Comparison of ENCODE assay signal across 8 cellular contexts in the genomic region with DNA sequence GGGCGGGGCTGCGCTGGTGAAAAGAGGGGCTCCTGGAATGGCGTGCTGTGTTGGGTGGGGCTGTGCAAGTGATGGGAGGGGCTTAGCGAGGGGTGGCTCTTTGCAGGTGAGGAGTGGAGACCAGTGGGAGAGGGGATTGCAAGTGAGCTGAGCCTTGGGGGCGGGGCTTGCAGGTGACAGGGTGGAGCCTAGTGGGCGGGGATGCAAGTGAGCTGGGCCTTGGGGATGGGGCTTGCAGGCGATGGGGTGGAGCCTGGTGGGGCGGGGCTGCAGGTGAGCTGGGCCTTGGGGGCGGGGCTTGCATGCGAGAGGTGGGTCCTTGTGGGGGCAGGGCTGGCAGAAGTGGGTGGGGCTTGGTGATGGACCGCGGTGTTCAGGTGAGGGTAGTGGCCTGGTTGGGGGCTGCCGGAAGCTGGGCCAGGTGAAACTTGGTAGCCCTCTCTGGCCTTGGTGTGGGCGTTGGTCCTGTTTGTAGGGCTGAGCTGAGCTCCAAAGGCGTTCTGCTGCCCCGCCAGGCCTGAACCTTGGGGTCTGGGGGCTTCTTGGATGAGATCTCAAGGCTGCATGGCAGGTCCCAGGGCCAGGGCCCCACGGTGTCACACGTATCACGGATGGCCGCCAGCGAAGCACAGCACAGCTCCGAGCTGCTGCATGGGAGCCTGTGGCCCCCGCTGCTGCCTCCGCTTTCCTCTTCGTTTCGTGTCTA. TPM values are rescaled to one million over a fixed set of nuclear protein-coding genes. Genes with fewer than 3 reads are reported as not detected.
DNase-seq lines count a peak whose midpoint lies in the region; ATAC-seq, FAIRE-seq and TF ChIP-seq lines count a peak whose summit lies in the region.

No MANE protein-coding gene starts in this region.

- ATAC-seq in HG02588 (IDR thresholded peaks at IDR 0.05; ENCODE audit: unreplicated experiment) (peak; percentile 29), right lobe of liver (peak; percentile 20 to 57 (median 37))

- H3K4me3 ChIP-seq in right lobe of liver (peak overlapping the region in 2 of 3 donors; percentile 8 to 39), transverse colon (peak overlapping the region in 3 of 4 donors; percentile 22 to 71 (median 49))

- H3K9me3 Mint-ChIP-seq in MCF 10A (ENCODE audit: unreplicated experiment), result peaks cover 6% of the 10 kb centered on the region

- peak; percentile 51 to 80 (median 76) for DNase-seq in activated naive CD4-positive, alpha-beta T cell (lab: John Stamatoyannopoulos, UW)
- DNase-seq in activated naive CD4-positive, alpha-beta T cell treated with anti-CD3 and anti-CD28 coated beads, Interleukin-2, amount 50 U/mL, for 16 hours, result no peak
- DNase-seq in NCI-H187 (lab: John Stamatoyannopoulos, UW), result peak; percentile 97 to 98
- DNase-seq in MCF 10A (ENCODE audit: unreplicated experiment), result no peak
- peak; percentile 83 to 87 (median 84) for DNase-seq in right lobe of liver
- peak; percentile 94 for DNase-seq in transverse colon
- DNase-seq in HTR-8/SVneo (ENCODE audit: insufficient read length, low spot score), result no peak

- H3K27me3 ChIP-seq in right lobe of liver, result no peaks in the 10 kb centered on the region
- no peaks in the 10 kb centered on the region for H3K27me3 ChIP-seq in transverse colon

- TF ChIP-seq CTCF in MCF 10A (IDR thresholded peaks at IDR 0.05; ENCODE audit: unreplicated experiment), result no peak
- TF ChIP-seq CTCF in right lobe of liver (IDR thresholded peaks at IDR 0.05), result no peak
- no peak for TF ChIP-seq CTCF in transverse colon (IDR thresholded peaks at IDR 0.05)

- CTCF ChIA-PET in MCF 10A (lab: Yijun Ruan, JAX), result interaction anchor here (0.8 to 1.5 kb wide), 3 partner anchors 8 to 23 kb away, joined by 3 read pairs; no protein-coding TSS in a partner anchor

- POLR2A ChIA-PET in MCF 10A (lab: Yijun Ruan, JAX), result interaction anchor here (0.6 to 2.6 kb wide), 13 partner anchors 9 to 591 kb away, joined by 3 to 17 read pairs (median 5); a partner anchor contains a TSS

- TF ChIP-seq POLR2A in right lobe of liver (IDR thresholded peaks at IDR 0.05) (no peak), transverse colon (IDR thresholded peaks at IDR 0.05) (no peak)

- H3K4me1 Mint-ChIP-seq in MCF 10A (ENCODE audit: insufficient read depth, unreplicated experiment), result peaks cover 17% of the 10 kb centered on the region

- in situ Hi-C loops in transverse colon (cut with MboI; ENCODE audit: low pct_ligation_motif_present in 1 of 4, low pct_unique_long_range_greater_than_20kb in 1 of 4, low sequenced_read_pairs in 3 of 4), result no loop called here

- H3K4me3 Mint-ChIP-seq in MCF 10A (ENCODE audit: unreplicated experiment), result peak overlapping the region; percentile 78

- H3K9me3 ChIP-seq in right lobe of liver (no peaks in the 10 kb centered on the region), transverse colon (no peaks in the 10 kb centered on the region)

- H3K36me3 Mint-ChIP-seq in MCF 10A (ENCODE audit: insufficient read depth, unreplicated experiment), result peaks cover 22% of the 10 kb centered on the region

- peaks cover 2 to 12% (median 8%) of the 10 kb centered on the region in 4 donors for H3K36me3 ChIP-seq in right lobe of liver
- H3K36me3 ChIP-seq in transverse colon, result peaks cover 0 to 8% (median 3%) of the 10 kb centered on the region in 4 donors

- FAIRE-seq in HTR-8/SVneo (lab: Jason Lieb, UNC), result no peak

- WGBS in right lobe of liver (ENCODE audit: insufficient coverage, low coverage, low lambda C conversion rate, missing lambda C conversion rate), result 6% methylated on average over 8 of the region's 26 CpGs
- 45% methylated on average over 26 of the region's 26 CpGs; no CpG with 5 or more reads in 1 of the 2 donors for WGBS in transverse colon (ENCODE audit: low coverage in 1 of 2), 2 donors

- intact Hi-C loops in MCF 10A (cut with micrococcal nuclease) (loop anchor here (2.0 kb wide), 1 partner anchor 79 kb away; no protein-coding TSS in a partner anchor), right lobe of liver (cut with DNase I) (no loop called here), transverse colon (cut with DNase I; ENCODE audit: low total_unique reads) (no loop called here)

- peaks cover 0 to 7% (median 3%) of the 10 kb centered on the region in 4 donors for H3K4me1 ChIP-seq in right lobe of liver
- H3K4me1 ChIP-seq in transverse colon, result peaks cover 5 to 10% (median 8%) of the 10 kb centered on the region in 4 donors

- H3K27me3 Mint-ChIP-seq in MCF 10A (ENCODE audit: insufficient read depth, unreplicated experiment), result no peaks in the 10 kb centered on the region

- H3K27ac ChIP-seq in right lobe of liver (no peak overlapping the region), transverse colon (peak overlapping the region; percentile 19 to 68 (median 54))

- H3K27ac Mint-ChIP-seq in MCF 10A (ENCODE audit: low read depth, unreplicated experiment), result peak overlapping the region; percentile 55

- no peak for TF ChIP-seq EP300 in transverse colon (IDR thresholded peaks at IDR 0.05; ENCODE audit: low read depth)

- no TSS peak for BruUV-seq in MCF 10A (replicated peaks; lab: Mats Ljungman, UMichigan)

RNA-seq across cellular contexts. Expression of a gene that starts 0.7 kb away (rescaled TPM):
- total RNA-seq in MCF 10A (2022), result 132 and 136 TPM in 2 replicates
- total RNA-seq in right lobe of liver, result 10 to 100 TPM; 40.7 to 59.5 (median 49.7) TPM
- total RNA-seq in transverse colon, result 100 to 1,000 TPM in 1 of 4 donors, 10 to 100 TPM in 3; 50.9 to 108 (median 67.6) TPM

Comparison
In these comparisons a context has a peak if more than half of its experiments do, and no peak if none do; other contexts are left out.
1. DNase-seq: peak in activated naive CD4-positive, alpha-beta T cell (4 of 4), NCI-H187 (2 of 2), right lobe of liver (3 of 3) and transverse colon (single experiment); none in activated naive CD4-positive, alpha-beta T cell treated with anti-CD3 and anti-CD28 coated beads, Interleukin-2, amount 50 U/mL, for 16 hours (single experiment), MCF 10A (single experiment) and HTR-8/SVneo (single experiment).
2. H3K27ac ChIP-seq: peak in transverse colon (4 of 4); none in right lobe of liver (0 of 3).